13 cellular contexts compared by ENCODE assay signal in the genomic region with DNA sequence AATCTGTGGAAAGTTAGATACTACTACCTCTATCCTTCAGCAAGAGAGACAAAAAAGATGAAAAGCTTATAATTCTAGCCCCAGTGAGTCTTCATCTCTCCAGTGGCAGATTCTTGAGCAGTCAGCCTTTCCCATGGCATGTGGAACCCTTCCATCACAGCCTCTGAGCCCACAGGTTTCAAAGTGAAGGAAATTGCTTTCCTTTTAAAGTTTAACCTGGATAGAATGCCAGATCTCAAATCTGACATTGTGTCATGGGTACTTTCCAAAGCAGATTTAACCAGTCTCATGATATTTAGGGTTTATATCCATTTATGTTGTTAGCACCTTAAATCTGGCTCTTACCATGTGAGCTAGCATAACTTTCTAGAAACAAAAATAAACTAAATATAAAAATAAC. TPM values are rescaled to one million over a fixed set of nuclear protein-coding genes. Genes with fewer than 3 reads are reported as not detected.
DNase-seq lines count a peak whose midpoint lies in the region; ATAC-seq lines count a peak whose summit lies in the region.
"Had no signal": no experiment of that assay in that cellular context is flagged by ENCODE, and none has a peak within 500 bp of the region (broad histone marks: within the 10 kb centered on the region; RNA-seq: fewer than 3 reads in every experiment).

No MANE protein-coding gene starts in this region.

- peak; percentile 24 for DNase-seq in ACHN
- DNase-seq in left kidney (ENCODE audit: low read depth, low spot score) = peak; percentile 21
- peak; percentile 76 for DNase-seq in renal cortical epithelial cell (ENCODE audit: low read depth)
- DNase-seq in NCI-H2107 treated with DMSO at 0.1 percent for 48 hours (lab: John Stamatoyannopoulos, UW; ENCODE audit: unreplicated experiment) = no peak
- DNase-seq in COLO668 (lab: John Stamatoyannopoulos, UW; ENCODE audit: unreplicated experiment) = no peak
- no peak for DNase-seq in T-helper 2 cell treated with Interferon-gamma antibody and Interleukin-4, amounts not matched to agents 5 μg/mL and 100 μg/mL, for 36 hours (ENCODE audit: low spot score)
- DNase-seq: 8988T; CD4-positive, alpha-beta memory T cell; COR-L47; DND-41; GDM1 had no signal

- H3K9me3 Mint-ChIP-seq in activated T-helper 17 cell treated with anti-CD3 and anti-CD28 coated beads, Interleukin-2, amount 50 U/mL, for 72 hours = no peaks in the 10 kb centered on the region
- H3K9me3 Mint-ChIP-seq in T-helper 2 cell treated with Interferon-gamma antibody and Interleukin-4, amounts not matched to agents 5 μg/mL and 100 μg/mL, for 36 hours = no peaks in the 10 kb centered on the region
- H3K9me3 Mint-ChIP-seq: CD4-positive, alpha-beta memory T cell; IgD-negative memory B cell had no signal

- no peaks in the 10 kb centered on the region for H3K4me1 Mint-ChIP-seq in activated T-helper 17 cell treated with anti-CD3 and anti-CD28 coated beads, Interleukin-2, amount 50 U/mL, for 72 hours
- peaks cover 6% of the 10 kb centered on the region for H3K4me1 Mint-ChIP-seq in T-helper 2 cell treated with Interferon-gamma antibody and Interleukin-4, amounts not matched to agents 5 μg/mL and 100 μg/mL, for 36 hours (ENCODE audit: low read depth)
- H3K4me1 Mint-ChIP-seq: IgD-negative memory B cell had no signal

- ATAC-seq in activated T-helper 17 cell treated with anti-CD3 and anti-CD28 coated beads, Interleukin-2, amount 50 U/mL, for 72 hours (replicated peaks) = no peak

- no peaks in the 10 kb centered on the region for H3K27me3 Mint-ChIP-seq in activated T-helper 17 cell treated with anti-CD3 and anti-CD28 coated beads, Interleukin-2, amount 50 U/mL, for 72 hours
- H3K27me3 Mint-ChIP-seq in T-helper 2 cell treated with Interferon-gamma antibody and Interleukin-4, amounts not matched to agents 5 μg/mL and 100 μg/mL, for 36 hours (ENCODE audit: low read depth) = no peaks in the 10 kb centered on the region
- H3K27me3 Mint-ChIP-seq: CD4-positive, alpha-beta memory T cell; IgD-negative memory B cell had no signal

- peaks cover 16% of the 10 kb centered on the region for H3K36me3 Mint-ChIP-seq in activated T-helper 17 cell treated with anti-CD3 and anti-CD28 coated beads, Interleukin-2, amount 50 U/mL, for 72 hours (ENCODE audit: low read depth)
- H3K36me3 Mint-ChIP-seq in T-helper 2 cell treated with Interferon-gamma antibody and Interleukin-4, amounts not matched to agents 5 μg/mL and 100 μg/mL, for 36 hours (ENCODE audit: low read depth) = peaks cover 7% of the 10 kb centered on the region
- H3K36me3 Mint-ChIP-seq: IgD-negative memory B cell had no signal

- peak overlapping the region; percentile 50 for H3K27ac Mint-ChIP-seq in activated T-helper 17 cell treated with anti-CD3 and anti-CD28 coated beads, Interleukin-2, amount 50 U/mL, for 72 hours
- H3K27ac Mint-ChIP-seq in T-helper 2 cell treated with Interferon-gamma antibody and Interleukin-4, amounts not matched to agents 5 μg/mL and 100 μg/mL, for 36 hours = no peak overlapping the region

- H3K4me3 Mint-ChIP-seq in activated T-helper 17 cell treated with anti-CD3 and anti-CD28 coated beads, Interleukin-2, amount 50 U/mL, for 72 hours = no peak overlapping the region
- no peak overlapping the region for H3K4me3 Mint-ChIP-seq in T-helper 2 cell treated with Interferon-gamma antibody and Interleukin-4, amounts not matched to agents 5 μg/mL and 100 μg/mL, for 36 hours
- H3K4me3 Mint-ChIP-seq: CD4-positive, alpha-beta memory T cell; IgD-negative memory B cell had no signal

- in situ Hi-C loops in ACHN (cut with HindIII; ENCODE audit: low pct_ligation_motif_present, low pct_unique_long_range_greater_than_20kb, low sequenced_read_pairs) = no loop called here

RNA-seq across cellular contexts. Expression of gene POLR1D, which starts 39.3 kb away (rescaled TPM):
- 100 to 1,000 TPM; 128 to 138 TPM for total RNA-seq in activated T-helper 17 cell treated with anti-CD3 and anti-CD28 coated beads, Interleukin-2, amount 50 U/mL, for 72 hours
- total RNA-seq in renal cortical epithelial cell = 69.9 and 88.4 TPM in 2 replicates

RNA-seq across cellular contexts. Expression of gene LNX2, which starts 40.7 kb away (rescaled TPM):
- total RNA-seq in activated T-helper 17 cell treated with anti-CD3 and anti-CD28 coated beads, Interleukin-2, amount 50 U/mL, for 72 hours = 1 to 10 TPM; 4.1 TPM
- 9.0 and 16.5 TPM in 2 replicates for total RNA-seq in renal cortical epithelial cell

Comparison
In these comparisons a context has a peak if more than half of its experiments do, and no peak if none do; other contexts are left out.
1. DNase-seq: peak in ACHN (single experiment), left kidney (single experiment) and renal cortical epithelial cell (single experiment); none in NCI-H2107 treated with DMSO at 0.1 percent for 48 hours (single experiment), COLO668 (single experiment) and T-helper 2 cell treated with Interferon-gamma antibody and Interleukin-4, amounts not matched to agents 5 μg/mL and 100 μg/mL, for 36 hours (single experiment).